ENCODE assay signal across 19 cellular contexts in the genomic region with DNA sequence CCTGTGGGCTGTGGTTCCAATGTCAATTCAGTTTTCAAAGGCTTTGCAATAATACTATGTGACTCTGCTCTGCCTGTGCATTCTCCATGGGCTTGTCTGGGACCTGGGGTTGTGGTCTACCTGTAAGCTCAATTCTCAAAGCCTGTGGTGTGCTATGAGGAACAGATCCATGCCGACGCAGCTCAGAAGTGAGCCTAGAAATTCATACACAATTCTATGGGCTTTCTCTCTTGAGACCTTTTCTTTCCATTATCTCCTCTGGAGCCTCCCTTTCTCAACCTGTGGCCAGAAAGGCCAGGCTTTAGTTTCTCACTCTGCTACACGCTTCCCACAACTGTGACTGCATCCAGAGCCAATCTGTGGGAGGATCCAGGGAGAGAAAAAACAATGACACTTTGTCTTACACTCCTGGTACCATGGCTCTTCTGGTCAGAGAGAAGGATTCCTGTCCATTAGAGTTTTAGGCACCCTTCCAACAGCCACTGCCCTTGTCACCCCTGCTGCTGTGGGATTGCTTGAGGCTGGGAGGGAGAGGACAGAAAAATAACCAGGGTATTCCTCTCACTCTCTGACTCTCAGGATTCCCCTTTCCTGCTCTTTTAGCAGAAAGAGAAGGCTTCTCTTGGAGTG. TPM values are rescaled to one million over a fixed set of nuclear protein-coding genes. Genes with fewer than 3 reads are reported as not detected.
DNase-seq lines count a peak whose midpoint lies in the region; ATAC-seq and TF ChIP-seq lines count a peak whose summit lies in the region.
"Had no signal": no experiment of that assay in that cellular context is flagged by ENCODE, and none has a peak within 500 bp of the region (broad histone marks: within the 10 kb centered on the region; RNA-seq: fewer than 3 reads in every experiment).

No MANE protein-coding gene starts in this region.

- intact Hi-C loops in CD4-positive, alpha-beta T cell (cut with DNase I, micrococcal nuclease), result no loop called here

- H3K36me3 ChIP-seq in DND-41 (ENCODE audit: insufficient read depth, low read length), result no peaks in the 10 kb centered on the region
- no peaks in the 10 kb centered on the region for H3K36me3 ChIP-seq in SJCRH30
- H3K36me3 ChIP-seq: suprapubic skin had no signal

- CTCF ChIA-PET in CD4-positive, alpha-beta T cell (lab: Charles Lee), result no interaction called here

- TF ChIP-seq CTCF in DND-41 (IDR thresholded peaks at IDR 0.05; ENCODE audit: borderline replicate concordance, extremely low read depth, low read length, poor library complexity, severe bottlenecking), result no peak
- TF ChIP-seq CTCF in CD4-positive, alpha-beta T cell (IDR thresholded peaks at IDR 0.05), result no peak

- H3K4me2 ChIP-seq in DND-41 (ENCODE audit: insufficient read depth, low read length), result no peak overlapping the region

- H3K9me3 ChIP-seq in DND-41 (ENCODE audit: insufficient read depth, low read length, severe bottlenecking) (no peaks in the 10 kb centered on the region), SJCRH30 (replicated peaks) (0 out of 2 replicates have a peak, but pooled peaks cover 6% of the 10 kb centered on the region)
- no peaks in the 10 kb centered on the region for H3K9me3 ChIP-seq in CD4-positive, alpha-beta T cell (ENCODE audit: control insufficient read depth, low read length)
- H3K9me3 ChIP-seq: suprapubic skin had no signal

- no peaks in the 10 kb centered on the region for H3K36me3 Mint-ChIP-seq in CD4-positive, alpha-beta T cell (ENCODE audit: low read depth)

- no peak overlapping the region for H3K4me3 Mint-ChIP-seq in CD4-positive, alpha-beta T cell
- H3K4me3 Mint-ChIP-seq: activated naive CD8-positive, alpha-beta T cell treated with anti-CD3 and anti-CD28 coated beads, Interleukin-2, amount 50 U/mL, for 24 hours; B cell; memory B cell; T-helper 1 cell treated with Interleukin-12 subunit alpha and Interleukin-12 subunit beta and Interleukin-4 antibody, amounts not matched to agents 30 μg/mL and 1 μg/mL, for 36 hours had no signal

- no peak overlapping the region for H2AFZ ChIP-seq in DND-41 (ENCODE audit: low read depth, low read length)

- H3K4me1 Mint-ChIP-seq in CD4-positive, alpha-beta T cell (ENCODE audit: low read depth), result no peaks in the 10 kb centered on the region
- H3K4me1 Mint-ChIP-seq: activated naive CD8-positive, alpha-beta T cell treated with anti-CD3 and anti-CD28 coated beads, Interleukin-2, amount 50 U/mL, for 24 hours; B cell had no signal

- ATAC-seq in DND-41 (ENCODE audit: insufficient read depth, low read depth) (no peak), HG03095 (IDR thresholded peaks at IDR 0.05; ENCODE audit: unreplicated experiment) (no peak)
- ATAC-seq in CD4-positive, alpha-beta T cell (ENCODE audit: poor library complexity), result no peak
- ATAC-seq: activated naive CD8-positive, alpha-beta T cell treated with anti-CD3 and anti-CD28 coated beads, Interleukin-2, amount 50 U/mL, for 24 hours had no signal

- peak; percentile 1 for DNase-seq in DND-41
- DNase-seq in SJCRH30, result peak; percentile 67 to 91
- peak; percentile 60 to 74 for DNase-seq in hippocampal formation (lab: John Stamatoyannopoulos, UW)
- DNase-seq in occipital lobe (lab: John Stamatoyannopoulos, UW), result peak; percentile 38
- no peak for DNase-seq in SKM-1 (lab: John Stamatoyannopoulos, UW; ENCODE audit: unreplicated experiment)
- DNase-seq in RPMI8226, result no peak
- no peak for DNase-seq in CD4-positive, alpha-beta T cell
- DNase-seq: activated CD4-positive, CD25-positive, alpha-beta regulatory T cell treated with anti-CD3 and anti-CD28 coated beads, Interleukin-2, amount 50 U/mL, for 72 hours; activated naive CD8-positive, alpha-beta T cell treated with anti-CD3 and anti-CD28 coated beads, Interleukin-2, amount 50 U/mL, for 24 hours; DMS79; KBM-7; NCI-H1105 treated with DMSO at 0.1 percent for 48 hours; NCI-H446; OCI-M1 had no signal

- H4K20me1 ChIP-seq in DND-41 (ENCODE audit: insufficient read depth, low read length), result no peaks in the 10 kb centered on the region

- H3K4me1 ChIP-seq in DND-41 (ENCODE audit: insufficient read depth, low read length) (no peaks in the 10 kb centered on the region), SJCRH30 (peaks cover 33% of the 10 kb centered on the region)

- H3K27ac Mint-ChIP-seq in CD4-positive, alpha-beta T cell, result no peak overlapping the region
- H3K27ac Mint-ChIP-seq: activated naive CD8-positive, alpha-beta T cell treated with anti-CD3 and anti-CD28 coated beads, Interleukin-2, amount 50 U/mL, for 24 hours; B cell; memory B cell; T-helper 1 cell treated with Interleukin-12 subunit alpha and Interleukin-12 subunit beta and Interleukin-4 antibody, amounts not matched to agents 30 μg/mL and 1 μg/mL, for 36 hours had no signal

- H3K9ac ChIP-seq in DND-41 (ENCODE audit: low read depth, low read length), result no peak overlapping the region

- POLR2A ChIA-PET in CD4-positive, alpha-beta T cell (lab: Charles Lee), result interaction anchor here (1.2 to 1.5 kb wide), 2 partner anchors 26 to 28 kb away, joined by 4 to 5 read pairs; no protein-coding TSS in a partner anchor

- H3K4me3 ChIP-seq in DND-41 (ENCODE audit: low read depth in 1 of 2, low read length in 2 of 2) (no peak overlapping the region), SJCRH30 (no peak overlapping the region)
- H3K4me3 ChIP-seq: suprapubic skin had no signal

- peaks cover 5% of the 10 kb centered on the region for H3K27me3 Mint-ChIP-seq in CD4-positive, alpha-beta T cell
- H3K27me3 Mint-ChIP-seq: activated naive CD8-positive, alpha-beta T cell treated with anti-CD3 and anti-CD28 coated beads, Interleukin-2, amount 50 U/mL, for 24 hours had no signal

- H3K27ac ChIP-seq in DND-41 (ENCODE audit: low read length), result no peak overlapping the region
- H3K27ac ChIP-seq in SJCRH30, result peak overlapping the region; percentile 46
- no peak overlapping the region for H3K27ac ChIP-seq in CD4-positive, alpha-beta T cell (ENCODE audit: low read depth, low read length)
- H3K27ac ChIP-seq: suprapubic skin had no signal

- H3K9me3 Mint-ChIP-seq in CD4-positive, alpha-beta T cell, result no peaks in the 10 kb centered on the region

- H3K79me2 ChIP-seq in DND-41 (ENCODE audit: insufficient read depth, low read length), result no peaks in the 10 kb centered on the region

- H3K27me3 ChIP-seq in DND-41 (ENCODE audit: insufficient read depth, low read length, poor library complexity) (no peaks in the 10 kb centered on the region), SJCRH30 (no peaks in the 10 kb centered on the region)
- H3K27me3 ChIP-seq in CD4-positive, alpha-beta T cell (ENCODE audit: control insufficient read depth, insufficient read depth, low read length), result no peaks in the 10 kb centered on the region
- H3K27me3 ChIP-seq: suprapubic skin had no signal

RNA-seq across cellular contexts. Expression of a gene that starts 34.1 kb away (rescaled TPM):
- total RNA-seq in SJCRH30 (2014; rRNA removed; shearing (Covaris generic)), result 33.1 and 34.7 TPM in 2 replicates
- total RNA-seq in occipital lobe, result 47.9 TPM
- 100 to 1,000 TPM; 284 to 308 TPM for total RNA-seq in CD4-positive, alpha-beta T cell

Comparison
In these comparisons a context has a peak if more than half of its experiments do, and no peak if none do; other contexts are left out.
1. DNase-seq: peak in DND-41 (single experiment), SJCRH30 (2 of 2), hippocampal formation (2 of 2) and occipital lobe (single experiment); none in SKM-1 (single experiment), RPMI8226 (single experiment) and CD4-positive, alpha-beta T cell (0 of 10).